Comparison of ENCODE assay signal across 5 cellular contexts in genomic region chr4:68568535-68568934, GRCh38. TPM values are rescaled to one million over a fixed set of nuclear protein-coding genes. Genes with fewer than 3 reads are reported as not detected.
"Had no signal": no experiment of that assay in that cellular context is flagged by ENCODE, and none has a peak within 500 bp of the region (broad histone marks: within the 10 kb centered on the region; RNA-seq: fewer than 3 reads in every experiment).

No MANE protein-coding gene starts in this region.

RNA-seq across cellular contexts. Expression of gene UGT2B17, which starts 7.6 kb away (rescaled TPM):
- total RNA-seq: PC-9, Right ventricle myocardium inferior, RPMI7951, SJCRH30, SK-MEL-5 had no signal
